In the genomic region with DNA sequence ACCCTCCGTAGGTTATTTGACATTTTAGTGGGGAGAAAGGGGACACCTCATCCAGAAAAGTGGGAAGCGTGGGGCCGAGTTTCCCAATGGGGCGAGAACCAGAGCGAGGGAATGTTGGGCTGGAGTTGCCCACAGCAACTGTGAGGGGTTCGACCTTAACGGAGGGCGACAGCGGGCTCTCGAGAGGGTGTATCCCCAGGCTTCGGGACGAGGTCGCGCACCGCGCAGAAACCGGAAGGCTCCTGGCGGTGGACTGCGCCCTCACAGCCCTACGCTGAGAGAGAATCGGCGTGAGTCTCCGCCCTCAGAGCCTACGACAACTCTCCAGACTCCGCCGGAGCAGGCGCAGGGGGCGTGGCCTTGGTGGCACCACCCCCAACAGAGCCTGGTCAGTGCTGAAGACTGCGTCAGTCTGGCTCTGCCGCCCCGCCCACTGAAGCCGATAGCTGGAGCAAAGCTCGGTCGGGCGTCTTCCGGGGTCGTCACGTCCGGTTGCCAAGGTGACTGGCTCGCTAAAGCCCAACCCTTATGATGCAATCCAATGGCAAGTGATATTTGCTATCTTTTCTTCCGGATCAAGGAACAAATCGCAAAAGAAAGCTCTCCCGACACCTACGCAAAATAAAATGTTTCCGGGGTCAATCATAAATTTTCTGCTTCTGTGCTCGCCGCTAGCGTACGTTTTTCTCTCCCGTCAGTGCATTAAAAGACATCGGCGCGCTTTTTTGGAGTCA, we compare ENCODE assay signal across 8 cellular contexts. TPM values are rescaled to one million over a fixed set of nuclear protein-coding genes. Genes with fewer than 3 reads are reported as not detected.
A peak's percentile ranks its signal among the peaks of the same experiment; 100 is the strongest.
DNase-seq lines count a peak whose midpoint lies in the region; ATAC-seq and TF ChIP-seq lines count a peak whose summit lies in the region.

Gene LRIF1, minus strand, starts transcription at position 257 of the 734 bp plus-strand sequence. Its CDS starts 234 bp downstream, at position 23.

- H3K4me3 ChIP-seq in astrocyte of the cerebellum (ENCODE audit: low read depth, low read length): peak within 1 kb of the TSS; percentile 72
- peak within 1 kb of the TSS; percentile 42 for H3K4me3 ChIP-seq in hepatocyte

- peak; percentile 99 for DNase-seq in NCI-H2029 (lab: John Stamatoyannopoulos, UW)
- DNase-seq in T-helper 9 cell: peak; percentile 99
- peak; percentile 98 for DNase-seq in astrocyte of the cerebellum (ENCODE audit: low read depth)
- DNase-seq in hepatocyte (ENCODE audit: low spot score): peak; percentile 99
- DNase-seq in renal cortical epithelial cell (ENCODE audit: low read depth): peak; percentile 99
- no peak for DNase-seq in RKO (ENCODE audit: low spot score)

- no peaks in the 10 kb centered on the region for H3K27me3 ChIP-seq in hepatocyte

- peak within 1 kb of the TSS; percentile 98 for H3K27ac ChIP-seq in hepatocyte

- WGBS in hepatocyte (ENCODE audit: low lambda C conversion rate, missing lambda C conversion rate): 37% methylated on average over 53 of the region's 53 CpGs

- H3K9me3 ChIP-seq in hepatocyte (ENCODE audit: low read depth): peaks cover 6% of the 10 kb centered on the region

- no peaks in the 10 kb centered on the region for H4K20me1 ChIP-seq in hepatocyte (ENCODE audit: insufficient read depth, poor library complexity, severe bottlenecking)

- peak; percentile 94 for ATAC-seq in GM18499 (IDR thresholded peaks at IDR 0.05; ENCODE audit: insufficient read depth, unreplicated experiment)
- peak; percentile 98 for ATAC-seq in HG02943 (IDR thresholded peaks at IDR 0.05; ENCODE audit: low read depth, unreplicated experiment)

- no peaks in the 10 kb centered on the region for H3K9me2 ChIP-seq in hepatocyte (replicated peaks; ENCODE audit: insufficient read depth)

- H3K4me1 ChIP-seq in hepatocyte (ENCODE audit: insufficient read depth): peaks cover 6% of the 10 kb centered on the region

- peak within 1 kb of the TSS; percentile 77 for H2AFZ ChIP-seq in hepatocyte

- H3K79me2 ChIP-seq in hepatocyte: peaks cover 27% of the 10 kb centered on the region

- H3K36me3 ChIP-seq in hepatocyte (replicated peaks; ENCODE audit: insufficient read depth, low read depth): no peaks in the 10 kb centered on the region

- in situ Hi-C loops in astrocyte of the cerebellum (cut with HindIII; ENCODE audit: low sequenced_read_pairs): no loop called here

- H3K4me2 ChIP-seq in hepatocyte: peak within 1 kb of the TSS; percentile 76

- peak; percentile 57 for TF ChIP-seq CTCF in astrocyte of the cerebellum (IDR thresholded peaks at IDR 0.05; ENCODE audit: low read depth, low read length, missing control alignments)
- TF ChIP-seq CTCF in hepatocyte (IDR thresholded peaks at IDR 0.05; ENCODE audit: poor library complexity): no peak

RNA-seq across cellular contexts. Expression of gene LRIF1, which starts in this region (rescaled TPM):
- total RNA-seq in hepatocyte (12.8 and 17.5 TPM in 2 replicates), renal cortical epithelial cell (8.3 and 13.7 TPM in 2 replicates)
- polyA plus RNA-seq in hepatocyte: 9.5 and 11.1 TPM in 2 replicates
